In the genomic region with DNA sequence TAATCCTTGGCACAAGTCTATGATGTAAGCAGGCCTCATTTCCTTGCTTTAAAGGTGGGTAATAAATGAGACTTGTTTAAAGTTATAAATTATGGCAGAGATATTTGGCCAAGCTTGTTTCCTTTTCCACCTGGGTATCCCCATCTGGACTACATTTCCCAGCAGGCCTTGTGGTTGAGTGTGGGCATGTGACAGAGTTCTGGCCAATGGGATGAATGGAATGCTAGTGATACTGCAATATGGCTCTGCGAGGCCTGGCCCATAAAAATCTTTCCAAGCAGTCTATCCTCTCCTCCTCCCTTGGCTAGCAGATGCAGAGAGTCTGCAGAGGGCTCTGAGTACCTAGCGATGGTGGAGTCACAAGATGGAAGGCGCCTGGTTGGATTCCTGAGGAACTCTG, we compare ENCODE assay signal across 9 cellular contexts.
DNase-seq lines count a peak whose midpoint lies in the region; ATAC-seq lines count a peak whose summit lies in the region.
"Had no signal": no experiment of that assay in that cellular context is flagged by ENCODE, and none has a peak within 500 bp of the region (broad histone marks: within the 10 kb centered on the region; RNA-seq: fewer than 3 reads in every experiment).

No MANE protein-coding gene starts in this region.

- no peak overlapping the region for H3K4me3 ChIP-seq in H7 (ENCODE audit: insufficient read depth, low read depth, low read length)

- H3K27me3 ChIP-seq in H7 (ENCODE audit: control insufficient read depth, insufficient read depth, low read length): no peaks in the 10 kb centered on the region

- H3K36me3 ChIP-seq in H7 (replicated peaks; ENCODE audit: control insufficient read depth, insufficient read depth, low read length): no peaks in the 10 kb centered on the region; the same call in 1 of the 2 replicates

- ATAC-seq in HG02870 (IDR thresholded peaks at IDR 0.05; ENCODE audit: unreplicated experiment): no peak
- no peak for ATAC-seq in GM21737 (IDR thresholded peaks at IDR 0.05; ENCODE audit: unreplicated experiment)
- ATAC-seq in HG03139 (IDR thresholded peaks at IDR 0.05; ENCODE audit: unreplicated experiment): no peak

- DNase-seq in AG08396 (ENCODE audit: low spot score) (peak; percentile 41), H7 (peak; percentile 63), SW480 (ENCODE audit: low spot score) (peak; percentile 50), iPS-NIHi11 (ENCODE audit: low spot score) (peak; percentile 58), NCI-H128 (lab: John Stamatoyannopoulos, UW; ENCODE audit: unreplicated experiment) (no peak)
- DNase-seq: KG1 had no signal
